6 cellular contexts compared by ENCODE assay signal in the genomic region with DNA sequence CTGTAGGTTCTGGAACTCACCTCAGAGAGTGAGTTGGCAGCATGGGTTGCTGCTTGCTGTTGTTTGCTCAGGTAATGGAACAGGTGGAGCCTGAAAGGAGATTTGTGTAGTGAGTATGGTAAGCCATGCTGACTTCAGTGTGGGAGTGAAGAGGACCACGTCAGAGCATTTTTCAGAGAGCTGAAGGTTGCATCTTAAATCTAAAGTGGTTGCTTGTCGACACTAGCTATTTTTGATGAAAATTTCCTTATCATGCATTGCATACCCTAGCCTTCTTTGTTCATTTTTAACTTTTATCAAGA.
"Had no signal": no experiment of that assay in that cellular context is flagged by ENCODE, and none has a peak within 500 bp of the region (broad histone marks: within the 10 kb centered on the region; RNA-seq: fewer than 3 reads in every experiment).

No MANE protein-coding gene starts in this region.

- H3K4me3 ChIP-seq: dorsolateral prefrontal cortex, gastroesophageal sphincter, heart right ventricle, sigmoid colon, thyroid gland had no signal

- FAIRE-seq: colon had no signal

- H3K4me1 ChIP-seq: sigmoid colon, thyroid gland had no signal

- H3K9me3 ChIP-seq: sigmoid colon, thyroid gland had no signal

- H3K27ac ChIP-seq: dorsolateral prefrontal cortex, gastroesophageal sphincter, sigmoid colon had no signal

- H3K27me3 ChIP-seq: dorsolateral prefrontal cortex, gastroesophageal sphincter, heart right ventricle, sigmoid colon, thyroid gland had no signal

- H3K36me3 ChIP-seq: gastroesophageal sphincter, heart right ventricle, sigmoid colon, thyroid gland had no signal
